Comparison of ENCODE assay signal across 8 cellular contexts in the genomic region with DNA sequence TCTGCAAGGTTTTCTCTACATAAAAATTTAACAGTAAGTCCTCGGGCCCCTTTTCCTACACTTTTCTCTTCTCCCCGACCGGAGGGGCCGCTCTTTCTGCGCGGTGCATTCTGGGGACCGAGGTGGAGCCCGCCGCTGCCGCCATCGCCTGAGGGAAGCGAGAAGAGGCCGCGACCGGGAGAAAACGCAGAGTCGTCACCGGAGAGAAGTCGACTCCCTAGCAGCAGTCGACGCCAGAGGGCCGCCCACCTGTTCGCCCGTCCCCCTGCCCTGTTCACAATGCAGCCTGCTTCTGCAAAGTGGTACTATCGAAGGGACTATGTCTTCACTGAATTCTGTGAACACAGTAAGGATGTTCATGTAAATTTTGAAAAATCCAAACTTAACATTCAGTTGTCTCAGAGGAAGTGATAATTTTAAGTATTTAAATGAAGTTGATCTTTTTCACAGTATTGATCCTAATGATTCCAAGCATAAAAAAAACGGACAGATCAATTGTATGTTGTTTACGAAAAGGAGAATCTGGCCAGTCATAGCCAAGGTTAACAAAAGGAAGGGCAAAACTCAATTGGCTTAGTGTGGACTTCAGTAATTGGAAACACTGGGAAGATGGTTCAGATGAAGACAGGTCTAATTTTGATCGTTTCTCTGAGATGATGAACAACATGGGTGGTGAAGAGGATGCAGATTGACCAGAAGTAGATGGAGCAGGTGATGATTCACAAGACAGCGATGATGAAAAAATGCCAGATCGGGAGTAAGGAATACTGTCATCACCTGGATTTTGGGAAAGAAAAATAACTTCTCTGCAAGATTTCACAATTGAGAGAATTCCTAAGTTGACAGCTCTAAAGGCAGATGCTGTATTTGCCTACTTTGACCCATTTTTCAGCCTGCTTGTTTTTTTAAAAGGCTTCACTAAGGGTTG.
A peak's percentile ranks its signal among the peaks of the same experiment; 100 is the strongest.
DNase-seq lines count a peak whose midpoint lies in the region; ATAC-seq lines count a peak whose summit lies in the region.

No MANE protein-coding gene starts in this region.

- H3K9me3 ChIP-seq in adipocyte (ENCODE audit: control insufficient read depth, low read length), result no peaks in the 10 kb centered on the region

- H3K9ac ChIP-seq in adipocyte (ENCODE audit: low read length), result peak overlapping the region; percentile 59

- ATAC-seq in GM18858 (IDR thresholded peaks at IDR 0.05; ENCODE audit: unreplicated experiment), result no peak

- H3K27me3 ChIP-seq in adipocyte (replicated peaks; ENCODE audit: control insufficient read depth, insufficient read depth, low read length), result no peaks in the 10 kb centered on the region

- peaks cover 12% of the 10 kb centered on the region for H3K4me1 ChIP-seq in adipocyte (ENCODE audit: control insufficient read depth, insufficient read depth, low read length)

- peak overlapping the region; percentile 74 for H3K4me3 ChIP-seq in adipocyte (ENCODE audit: low read length)

- in situ Hi-C loops in ACHN (cut with HindIII; ENCODE audit: low pct_ligation_motif_present, low pct_unique_long_range_greater_than_20kb, low sequenced_read_pairs), result no loop called here

- H3K36me3 ChIP-seq in adipocyte (ENCODE audit: control insufficient read depth, insufficient read depth, low read length, severe bottlenecking), result no peaks in the 10 kb centered on the region

- DNase-seq in ACHN, result peak; percentile 76
- DNase-seq in T follicular helper cell (ENCODE audit: low read depth), result peak; percentile 62
- DNase-seq in adipocyte (ENCODE audit: low read depth), result no peak
- DNase-seq in iPS-NIHi11 (ENCODE audit: low spot score), result peak; percentile 49
- DNase-seq in stimulated activated CD4-positive, alpha-beta T cell treated with anti-CD3 and anti-CD28 coated beads, Interleukin-2, amount 100 ng/mL, for 4 hours (ENCODE audit: low read depth), result peak; percentile 27
- DNase-seq in NCI-H1694 treated with DMSO at 0.1 percent for 48 hours (lab: John Stamatoyannopoulos, UW), result no peak
- no peak for DNase-seq in AG08395 (ENCODE audit: low spot score)

Comparison
In these comparisons a context has a peak if more than half of its experiments do, and no peak if none do; other contexts are left out.
1. DNase-seq: peak in ACHN (single experiment), T follicular helper cell (single experiment), iPS-NIHi11 (single experiment) and stimulated activated CD4-positive, alpha-beta T cell treated with anti-CD3 and anti-CD28 coated beads, Interleukin-2, amount 100 ng/mL, for 4 hours (single experiment); none in adipocyte (single experiment), NCI-H1694 treated with DMSO at 0.1 percent for 48 hours (single experiment) and AG08395 (single experiment).